In the genomic region with DNA sequence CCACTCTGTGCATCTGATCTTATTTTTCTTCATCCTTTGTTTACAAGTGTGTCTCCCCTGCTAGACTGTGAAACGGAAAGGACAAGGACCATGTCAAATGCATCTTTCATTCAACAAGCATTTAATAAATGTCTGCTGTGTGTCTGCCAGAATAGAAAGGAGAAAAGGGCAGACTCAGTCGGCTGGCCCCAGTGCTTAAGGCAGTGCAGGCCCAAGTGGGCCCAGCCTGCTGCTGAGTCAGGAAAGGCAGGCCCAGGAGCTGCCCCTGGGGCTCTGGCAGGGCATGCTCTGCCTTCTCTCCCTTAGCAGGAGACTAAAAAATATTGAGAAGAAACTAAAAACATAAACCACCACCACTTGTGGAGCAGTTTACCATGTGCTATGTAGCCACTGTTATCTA, we compare ENCODE assay signal across 15 cellular contexts. TPM values are rescaled to one million over a fixed set of nuclear protein-coding genes. Genes with fewer than 3 reads are reported as not detected.
DNase-seq lines count a peak whose midpoint lies in the region; ATAC-seq, FAIRE-seq and TF ChIP-seq lines count a peak whose summit lies in the region.
"Had no signal": no experiment of that assay in that cellular context is flagged by ENCODE, and none has a peak within 500 bp of the region (broad histone marks: within the 10 kb centered on the region; RNA-seq: fewer than 3 reads in every experiment).

No MANE protein-coding gene starts in this region.

- TF ChIP-seq CTCF in HFFc6 (IDR thresholded peaks at IDR 0.05) (no peak), astrocyte (IDR thresholded peaks at IDR 0.05; ENCODE audit: insufficient read depth, low read depth, low read length) (no peak), smooth muscle cell (IDR thresholded peaks at IDR 0.05; ENCODE audit: borderline replicate concordance, insufficient read depth, poor library complexity, severe bottlenecking) (no peak)

- no peak for ATAC-seq in GM21447 (IDR thresholded peaks at IDR 0.05; ENCODE audit: unreplicated experiment)

- H3K4me3 ChIP-seq in astrocyte (ENCODE audit: insufficient read depth, low read depth, low read length) (no peak overlapping the region), smooth muscle cell (no peak overlapping the region), SJCRH30 (no peak overlapping the region)

- no peaks in the 10 kb centered on the region for H3K9me3 Mint-ChIP-seq in HFFc6
- no peaks in the 10 kb centered on the region for H3K9me3 Mint-ChIP-seq in astrocyte (ENCODE audit: unreplicated experiment)
- H3K9me3 Mint-ChIP-seq: CD8-positive, alpha-beta memory T cell; immature natural killer cell; stimulated activated naive CD8-positive, alpha-beta T cell treated with anti-CD3 and anti-CD28 coated beads, Interleukin-15, Interleukin-2, amounts not matched to agents 100 ng/mL and 50 ng/mL, for 24 hours had no signal

- 13% methylated on average over 2 of the region's 2 CpGs for WGBS in smooth muscle cell (ENCODE audit: low lambda C conversion rate)

- FAIRE-seq in astrocyte (lab: Jason Lieb, UNC) = no peak

- H3K9ac ChIP-seq in astrocyte (ENCODE audit: low read length) = no peak overlapping the region
- peak overlapping the region; percentile 22 for H3K9ac ChIP-seq in smooth muscle cell (ENCODE audit: low read depth)

- no peaks in the 10 kb centered on the region for H3K9me3 ChIP-seq in astrocyte (ENCODE audit: insufficient read depth, low read depth, low read length)
- no peaks in the 10 kb centered on the region for H3K9me3 ChIP-seq in smooth muscle cell (replicated peaks; ENCODE audit: low read depth)
- no peaks in the 10 kb centered on the region for H3K9me3 ChIP-seq in SJCRH30 (replicated peaks)

- DNase-seq in HFFc6 (peak; percentile 52), astrocyte (ENCODE audit: low read depth) (peak; percentile 12), foreskin melanocyte (peak; percentile 57), smooth muscle cell (lab: John Stamatoyannopoulos, UW; ENCODE audit: unreplicated experiment) (no peak), SJCRH30 (no peak), KG1 (lab: John Stamatoyannopoulos, UW) (no peak)
- DNase-seq: activated naive CD4-positive, alpha-beta T cell; CD8-positive, alpha-beta memory T cell; GDM1; immature natural killer cell; NCI-H510A treated with DMSO at 0.1 percent for 48 hours; stimulated activated CD4-positive, alpha-beta T cell treated with anti-CD3 and anti-CD28 coated beads, Interleukin-4, amount 100 ng/mL, for 1 hour; T-helper 9 cell had no signal

- H3K4me1 Mint-ChIP-seq in HFFc6 (ENCODE audit: low read depth) (peaks cover 69% of the 10 kb centered on the region), astrocyte (ENCODE audit: low read depth, unreplicated experiment) (peaks cover 45% of the 10 kb centered on the region)
- H3K4me1 Mint-ChIP-seq: CD8-positive, alpha-beta memory T cell; immature natural killer cell had no signal

- no peak overlapping the region for H3K4me2 ChIP-seq in astrocyte (ENCODE audit: low read length)
- peak overlapping the region; percentile 34 for H3K4me2 ChIP-seq in smooth muscle cell

- H3F3A ChIP-seq in smooth muscle cell (ENCODE audit: low read depth) = peaks cover 10% of the 10 kb centered on the region

- no peaks in the 10 kb centered on the region for H3K36me3 Mint-ChIP-seq in HFFc6 (ENCODE audit: low read depth)
- H3K36me3 Mint-ChIP-seq in astrocyte (ENCODE audit: low read depth, unreplicated experiment) = no peaks in the 10 kb centered on the region
- H3K36me3 Mint-ChIP-seq: CD8-positive, alpha-beta memory T cell; immature natural killer cell had no signal

- H3K27me3 Mint-ChIP-seq in HFFc6 (ENCODE audit: insufficient read depth) (peaks cover 3% of the 10 kb centered on the region), astrocyte (ENCODE audit: low read depth, unreplicated experiment) (peaks cover 8% of the 10 kb centered on the region)
- H3K27me3 Mint-ChIP-seq: stimulated activated naive CD8-positive, alpha-beta T cell treated with anti-CD3 and anti-CD28 coated beads, Interleukin-15, Interleukin-2, amounts not matched to agents 100 ng/mL and 50 ng/mL, for 24 hours had no signal

- H3K36me3 ChIP-seq in astrocyte (ENCODE audit: insufficient read depth, low read length) = no peaks in the 10 kb centered on the region
- H3K36me3 ChIP-seq in smooth muscle cell (ENCODE audit: low read depth) = no peaks in the 10 kb centered on the region
- no peaks in the 10 kb centered on the region for H3K36me3 ChIP-seq in SJCRH30

- H3K27ac ChIP-seq in astrocyte (ENCODE audit: low read depth, low read length) = no peak overlapping the region
- H3K27ac ChIP-seq in smooth muscle cell (ENCODE audit: low read depth) = peak overlapping the region; percentile 99
- no peak overlapping the region for H3K27ac ChIP-seq in SJCRH30

- H4K20me1 ChIP-seq in astrocyte (ENCODE audit: insufficient read depth, low read length) = no peaks in the 10 kb centered on the region
- no peaks in the 10 kb centered on the region for H4K20me1 ChIP-seq in smooth muscle cell (ENCODE audit: low read depth)

- H3K4me1 ChIP-seq in astrocyte (ENCODE audit: insufficient read depth, low read length) = peaks cover 22% of the 10 kb centered on the region
- peaks cover 38% of the 10 kb centered on the region for H3K4me1 ChIP-seq in smooth muscle cell (ENCODE audit: low read depth)
- peaks cover 14% of the 10 kb centered on the region for H3K4me1 ChIP-seq in SJCRH30

- peak overlapping the region; percentile 10; the same call in 1 of the 2 replicates for H3K4me3 Mint-ChIP-seq in HFFc6
- no peak overlapping the region for H3K4me3 Mint-ChIP-seq in astrocyte (ENCODE audit: unreplicated experiment)
- H3K4me3 Mint-ChIP-seq: CD8-positive, alpha-beta memory T cell; immature natural killer cell; stimulated activated naive CD8-positive, alpha-beta T cell treated with anti-CD3 and anti-CD28 coated beads, Interleukin-15, Interleukin-2, amounts not matched to agents 100 ng/mL and 50 ng/mL, for 24 hours had no signal

- H3K27ac Mint-ChIP-seq in HFFc6 (peak overlapping the region; percentile 78), astrocyte (ENCODE audit: unreplicated experiment) (no peak overlapping the region)
- H3K27ac Mint-ChIP-seq: CD8-positive, alpha-beta memory T cell; immature natural killer cell; stimulated activated naive CD8-positive, alpha-beta T cell treated with anti-CD3 and anti-CD28 coated beads, Interleukin-15, Interleukin-2, amounts not matched to agents 100 ng/mL and 50 ng/mL, for 24 hours had no signal

- no peak overlapping the region for H2AFZ ChIP-seq in astrocyte (ENCODE audit: low read depth, low read length)
- no peak overlapping the region for H2AFZ ChIP-seq in smooth muscle cell (ENCODE audit: low read depth)

- H3K27me3 ChIP-seq in astrocyte (ENCODE audit: insufficient read depth, low read length) = peaks cover 4% of the 10 kb centered on the region
- H3K27me3 ChIP-seq in smooth muscle cell (ENCODE audit: low read depth) = no peaks in the 10 kb centered on the region
- no peaks in the 10 kb centered on the region for H3K27me3 ChIP-seq in SJCRH30

- no peaks in the 10 kb centered on the region for H3K79me2 ChIP-seq in astrocyte (ENCODE audit: insufficient read depth, low read length)
- H3K79me2 ChIP-seq in smooth muscle cell (ENCODE audit: low read depth) = no peaks in the 10 kb centered on the region

RNA-seq across cellular contexts. Expression of a gene that starts 38.1 kb away (rescaled TPM):
- 1 to 10 TPM; 1.3 to 2.4 (median 1.5) TPM for total RNA-seq in HFFc6 (2021; fragmentation: NEBNext Ultra II Directional; extraction: Animal tissue kit (Norgen Biotek cat#: 25700))
- total RNA-seq in astrocyte (1.5 and 2.7 TPM in 2 replicates), smooth muscle cell (0.45 and 0.67 TPM in 2 replicates)
- 0.85 and 2.5 TPM in 2 replicates for polyA plus RNA-seq in smooth muscle cell
- 1.2 and 1.5 TPM in 2 replicates for total RNA-seq in SJCRH30 (2014; rRNA removed; shearing (Covaris generic))
- polyA plus RNA-seq: CD8-positive, alpha-beta memory T cell; immature natural killer cell had no signal

Comparison
In these comparisons a context has a peak if more than half of its experiments do, and no peak if none do; other contexts are left out.
1. DNase-seq: peak in HFFc6 (single experiment), astrocyte (single experiment) and foreskin melanocyte (single experiment); none in smooth muscle cell (single experiment), SJCRH30 (0 of 2) and KG1 (single experiment).